Comparison of ENCODE assay signal across 16 cellular contexts in genomic region chr15:94346272-94346671, GRCh38.
A peak's percentile ranks its signal among the peaks of the same experiment; 100 is the strongest.
DNase-seq lines count a peak whose midpoint lies in the region; TF ChIP-seq lines count a peak whose summit lies in the region.
"Had no signal": no experiment of that assay in that cellular context is flagged by ENCODE, and none has a peak within 500 bp of the region (broad histone marks: within the 10 kb centered on the region; RNA-seq: fewer than 3 reads in every experiment).

No MANE protein-coding gene starts in this region.

- no peaks in the 10 kb centered on the region for H3K36me3 Mint-ChIP-seq in brain
- peaks cover 45% of the 10 kb centered on the region for H3K36me3 Mint-ChIP-seq in activated T-helper 2 cell treated with anti-CD3 and anti-CD28 coated beads, Interferon-gamma antibody, Interleukin-2, Interleukin-4, amounts not matched to agents 10 μg/mL and 5 μg/mL and 100 μg/mL, durations not matched to agents 14 hours and 24 hours and 36 hours (ENCODE audit: low read depth)

- H3K4me1 ChIP-seq in BE2C (no peaks in the 10 kb centered on the region), uterus (no peaks in the 10 kb centered on the region)
- H3K4me1 ChIP-seq: BLaER1 treated with 17β-estradiol and CSF1 and Interleukin-3, amounts not matched to agents 10 nM and 100 nM; SJCRH30 had no signal

- no peaks in the 10 kb centered on the region for H3K9me3 Mint-ChIP-seq in brain
- H3K9me3 Mint-ChIP-seq in activated T-helper 2 cell treated with anti-CD3 and anti-CD28 coated beads, Interferon-gamma antibody, Interleukin-2, Interleukin-4, amounts not matched to agents 10 μg/mL and 5 μg/mL and 100 μg/mL, durations not matched to agents 14 hours and 24 hours and 36 hours: no peaks in the 10 kb centered on the region

- H3K4me3 ChIP-seq in AG09309 (ENCODE audit: control insufficient read depth, low read depth, low read length): no peak overlapping the region
- no peak overlapping the region for H3K4me3 ChIP-seq in BE2C (ENCODE audit: low read depth, low read length)
- H3K4me3 ChIP-seq in uterus: no peak overlapping the region
- H3K4me3 ChIP-seq: BLaER1 treated with 17β-estradiol and CSF1 and Interleukin-3, amounts not matched to agents 10 nM and 100 nM; SJCRH30 had no signal

- no peak overlapping the region for H3K27ac ChIP-seq in uterus
- H3K27ac ChIP-seq: BLaER1 treated with 17β-estradiol and CSF1 and Interleukin-3, amounts not matched to agents 10 nM and 100 nM; brain microvascular endothelial cell; SJCRH30 had no signal

- H3K4me3 Mint-ChIP-seq in brain: no peak overlapping the region
- no peak overlapping the region for H3K4me3 Mint-ChIP-seq in activated T-helper 2 cell treated with anti-CD3 and anti-CD28 coated beads, Interferon-gamma antibody, Interleukin-2, Interleukin-4, amounts not matched to agents 10 μg/mL and 5 μg/mL and 100 μg/mL, durations not matched to agents 14 hours and 24 hours and 36 hours (ENCODE audit: low read depth)

- no peaks in the 10 kb centered on the region for H3K9me3 ChIP-seq in BE2C
- no peaks in the 10 kb centered on the region for H3K9me3 ChIP-seq in uterus
- H3K9me3 ChIP-seq: BLaER1 treated with 17β-estradiol and CSF1 and Interleukin-3, amounts not matched to agents 10 nM and 100 nM; SJCRH30 had no signal

- intact Hi-C loops in activated T-helper 2 cell treated with anti-CD3 and anti-CD28 coated beads, Interferon-gamma antibody, Interleukin-2, Interleukin-4, amounts not matched to agents 10 μg/mL and 5 μg/mL and 100 μg/mL, durations not matched to agents 14 hours and 24 hours and 36 hours (cut with micrococcal nuclease): no loop called here
- intact Hi-C loops in uterus (cut with DNase I; ENCODE audit: low total_unique reads): no loop called here

- DNase-seq in AG09309 (ENCODE audit: low read depth) (no peak), NCI-H2227 (lab: John Stamatoyannopoulos, UW; ENCODE audit: unreplicated experiment) (peak; percentile 17), lung microvascular endothelial cell (ENCODE audit: low read depth in 2 of 2) (peak; percentile 5 to 29), BE2C (no peak), GF-D8 (lab: John Stamatoyannopoulos, UW) (no peak), uterus (no peak)
- DNase-seq in activated T-helper 2 cell treated with anti-CD3 and anti-CD28 coated beads, Interferon-gamma antibody, Interleukin-2, Interleukin-4, amounts not matched to agents 10 μg/mL and 5 μg/mL and 100 μg/mL, durations not matched to agents 14 hours and 24 hours and 36 hours (ENCODE audit: low spot score): no peak
- DNase-seq: activated CD8-positive, alpha-beta memory T cell treated with anti-CD3 and anti-CD28 coated beads for 24 hours; activated naive CD4-positive, alpha-beta T cell treated with Interleukin-2 at 50 U/mL for 16 hours; brain microvascular endothelial cell; MM.1S; NCI-H1930; stimulated activated CD4-positive, alpha-beta T cell treated with anti-CD3 and anti-CD28 coated beads, Interleukin-4, amount 100 ng/mL, for 4 hours had no signal

- peak; percentile 11 for TF ChIP-seq CTCF in AG09309 (IDR thresholded peaks at IDR 0.05; ENCODE audit: control insufficient read depth, insufficient read depth, low read depth, low read length, missing control alignments)
- peak; percentile 35 to 46 for TF ChIP-seq CTCF in brain (conservative IDR thresholded peaks at IDR 0.05)
- no peak for TF ChIP-seq CTCF in BE2C (IDR thresholded peaks at IDR 0.05; ENCODE audit: low read depth, low read length)
- TF ChIP-seq CTCF in uterus (IDR thresholded peaks at IDR 0.05): peak in 2 of 4 experiments; percentile 16 to 22

- H3K27ac Mint-ChIP-seq in brain: peak overlapping the region in 2 of 5 experiments; percentile 13 to 46
- H3K27ac Mint-ChIP-seq in activated T-helper 2 cell treated with anti-CD3 and anti-CD28 coated beads, Interferon-gamma antibody, Interleukin-2, Interleukin-4, amounts not matched to agents 10 μg/mL and 5 μg/mL and 100 μg/mL, durations not matched to agents 14 hours and 24 hours and 36 hours: no peak overlapping the region

- no peak for TF ChIP-seq POLR2A in uterus (IDR thresholded peaks at IDR 0.05)

- H3K36me3 ChIP-seq in BE2C (no peaks in the 10 kb centered on the region), uterus (no peaks in the 10 kb centered on the region)
- H3K36me3 ChIP-seq: BLaER1 treated with 17β-estradiol and CSF1 and Interleukin-3, amounts not matched to agents 10 nM and 100 nM; brain microvascular endothelial cell; SJCRH30 had no signal

- H3K27me3 ChIP-seq in BE2C (no peaks in the 10 kb centered on the region), uterus (no peaks in the 10 kb centered on the region)
- H3K27me3 ChIP-seq: BLaER1 treated with 17β-estradiol and CSF1 and Interleukin-3, amounts not matched to agents 10 nM and 100 nM; brain microvascular endothelial cell; SJCRH30 had no signal

- peaks cover 10% of the 10 kb centered on the region for H3K4me1 Mint-ChIP-seq in brain
- peaks cover 5% of the 10 kb centered on the region for H3K4me1 Mint-ChIP-seq in activated T-helper 2 cell treated with anti-CD3 and anti-CD28 coated beads, Interferon-gamma antibody, Interleukin-2, Interleukin-4, amounts not matched to agents 10 μg/mL and 5 μg/mL and 100 μg/mL, durations not matched to agents 14 hours and 24 hours and 36 hours (ENCODE audit: low read depth)

- H3K27me3 Mint-ChIP-seq in brain: no peaks in the 10 kb centered on the region
- H3K27me3 Mint-ChIP-seq in activated T-helper 2 cell treated with anti-CD3 and anti-CD28 coated beads, Interferon-gamma antibody, Interleukin-2, Interleukin-4, amounts not matched to agents 10 μg/mL and 5 μg/mL and 100 μg/mL, durations not matched to agents 14 hours and 24 hours and 36 hours (ENCODE audit: low read depth): no peaks in the 10 kb centered on the region

Comparison
In these comparisons a context has a peak if more than half of its experiments do, and no peak if none do; other contexts are left out.
1. DNase-seq: peak in NCI-H2227 (single experiment) and lung microvascular endothelial cell (2 of 2); none in AG09309 (single experiment), BE2C (single experiment), GF-D8 (single experiment), activated T-helper 2 cell treated with anti-CD3 and anti-CD28 coated beads, Interferon-gamma antibody, Interleukin-2, Interleukin-4, amounts not matched to agents 10 μg/mL and 5 μg/mL and 100 μg/mL, durations not matched to agents 14 hours and 24 hours and 36 hours (single experiment) and uterus (0 of 2).